Comparison of ENCODE assay signal across 19 cellular contexts in genomic region chr17:76972046-76972641, GRCh38.
"Had no signal": no experiment of that assay in that cellular context is flagged by ENCODE, and none has a peak within 500 bp of the region (broad histone marks: within the 10 kb centered on the region; RNA-seq: fewer than 3 reads in every experiment).

No MANE protein-coding gene starts in this region.

- DNase-seq: activated CD4-positive, alpha-beta T cell treated with anti-CD3 and anti-CD28 coated beads for 1 hour; activated CD4-positive, alpha-beta T cell treated with anti-CD3 and anti-CD28 coated beads, Interleukin-2, amount 50 U/mL, for 1 hour; activated CD8-positive, alpha-beta T cell treated with anti-CD3 and anti-CD28 coated beads, Interleukin-2, amount 10 ng/mL, durations not matched to agents 7 days and 5 days; activated gamma-delta T cell; activated naive CD4-positive, alpha-beta T cell treated with anti-CD3 and anti-CD28 coated beads, Interleukin-2, amount 50 U/mL, for 16 hours; aorta; dermis blood vessel endothelial cell; effector CD8-positive, alpha-beta T cell; foreskin melanocyte; left cardiac atrium; pancreas; psoas muscle; right lobe of liver; small intestine; stomach; WERI-Rb-1 had no signal

- H3K27ac ChIP-seq: pancreas, psoas muscle, right lobe of liver, stomach, suprapubic skin, tibial nerve, WERI-Rb-1 had no signal

- H3K4me3 ChIP-seq: pancreas, psoas muscle, right lobe of liver, stomach, suprapubic skin, tibial nerve had no signal

- H3K36me3 ChIP-seq: pancreas, right lobe of liver, stomach, suprapubic skin, tibial nerve, WERI-Rb-1 had no signal

- H3K4me1 ChIP-seq: right lobe of liver had no signal

- FAIRE-seq: islet of Langerhans, pancreas, small intestine had no signal

- H3K9me3 ChIP-seq: pancreas, psoas muscle, right lobe of liver, suprapubic skin had no signal
